ENCODE assay signal across 8 cellular contexts in the genomic region with DNA sequence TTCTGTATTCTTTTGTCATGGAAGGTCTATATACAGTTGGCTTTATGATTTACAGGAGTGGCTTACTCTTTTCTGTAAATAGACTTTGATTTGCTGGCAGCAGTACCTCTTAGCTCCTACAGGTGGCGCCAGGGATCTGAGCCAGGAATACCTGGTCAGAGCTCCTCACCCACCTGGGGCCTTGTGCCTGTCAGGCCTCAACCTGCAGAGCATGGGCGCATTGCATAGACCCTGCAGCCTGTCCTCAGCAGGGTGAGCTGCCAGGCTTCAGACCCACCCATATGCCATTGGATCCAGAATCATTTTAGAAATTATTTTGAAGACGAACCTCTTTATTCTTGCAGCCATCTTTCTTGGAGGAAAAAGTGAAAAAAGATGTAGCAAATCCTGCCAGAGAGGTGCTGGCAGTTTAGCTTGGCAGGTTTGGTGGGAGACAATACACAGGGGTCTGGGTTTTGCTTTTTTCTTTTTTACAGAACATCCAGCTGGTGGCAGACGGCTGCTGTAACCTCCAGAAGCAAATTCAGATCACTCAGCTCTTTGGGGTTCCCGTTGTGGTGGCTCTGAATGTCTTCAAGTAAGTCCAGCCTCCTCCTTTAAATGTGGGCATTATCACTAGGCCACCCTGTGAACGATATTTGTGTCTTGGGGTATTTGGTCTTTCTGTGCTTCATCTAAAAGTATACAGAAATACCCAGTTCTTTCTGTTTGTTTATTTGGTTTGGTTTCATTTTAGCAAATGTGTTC.
A peak's percentile ranks its signal among the peaks of the same experiment; 100 is the strongest.
DNase-seq lines count a peak whose midpoint lies in the region; ATAC-seq and TF ChIP-seq lines count a peak whose summit lies in the region.

No MANE protein-coding gene starts in this region.

- TF ChIP-seq CTCF in RWPE1 (conservative IDR thresholded peaks at IDR 0.05; ENCODE audit: low read depth) = peak; percentile 97
- TF ChIP-seq CTCF in vagina (IDR thresholded peaks at IDR 0.05) = peak; percentile 57 to 97 (median 94)

- no peaks in the 10 kb centered on the region for H3K36me3 ChIP-seq in vagina

- no peak overlapping the region for H3K27ac ChIP-seq in RWPE1
- H3K27ac ChIP-seq in vagina = no peak overlapping the region

- no peaks in the 10 kb centered on the region for H3K4me1 ChIP-seq in vagina

- no peak overlapping the region for H3K4me3 ChIP-seq in vagina

- no peaks in the 10 kb centered on the region for H3K27me3 ChIP-seq in vagina

- peak; percentile 65 for DNase-seq in CD1c-positive myeloid dendritic cell (ENCODE audit: extremely low spot score)
- DNase-seq in KBM-7 = peak; percentile 66
- DNase-seq in RWPE1 (ENCODE audit: low spot score) = peak; percentile 60
- peak; percentile 24 for DNase-seq in activated gamma-delta T cell treated with anti-CD3 and anti-CD28 coated beads, Interleukin-2, amount 50 U/mL, for 16 hours (ENCODE audit: low read depth)
- peak; percentile 82 for DNase-seq in Right ventricle myocardium inferior (ENCODE audit: missing footprints)
- peak; percentile 65 for DNase-seq in pons (ENCODE audit: low spot score)
- DNase-seq in vagina (ENCODE audit: extremely low spot score in 2 of 2) = no peak

- peak; percentile 64 for ATAC-seq in GM19397 (IDR thresholded peaks at IDR 0.05; ENCODE audit: unreplicated experiment)
- peak; percentile 81 for ATAC-seq in Right ventricle myocardium inferior

- POLR2A ChIA-PET in RWPE1 (lab: Yijun Ruan, JAX; ENCODE audit: low non-redundant PET) = no interaction called here

- no peaks in the 10 kb centered on the region for H3K9me3 ChIP-seq in vagina

- intact Hi-C loops in Right ventricle myocardium inferior (cut with DNase I) (loop anchor here (1.0 to 10.0 kb wide), 3 partner anchors 130 to 310 kb away; no protein-coding TSS in a partner anchor), vagina (cut with DNase I) (loop anchor here (5.0 kb wide), 1 partner anchor 308 kb away; no protein-coding TSS in a partner anchor)

- CTCF ChIA-PET in RWPE1 (lab: Yijun Ruan, JAX) = interaction anchor here (0.6 to 5.3 kb wide), 17 partner anchors 9 to 328 kb away, joined by 3 to 79 read pairs (median 4); no protein-coding TSS in a partner anchor

- no peak for TF ChIP-seq POLR2A in vagina (IDR thresholded peaks at IDR 0.05)

- in situ Hi-C loops in KBM-7 (cut with MboI; ENCODE audit: low pct_unique_long_range_greater_than_20kb, low sequenced_read_pairs) = loop anchor here (25.0 kb wide), 1 partner anchor 298 kb away; no protein-coding TSS in a partner anchor

Comparison
In these comparisons a context has a peak if more than half of its experiments do, and no peak if none do; other contexts are left out.
1. DNase-seq: peak in CD1c-positive myeloid dendritic cell (single experiment), KBM-7 (single experiment), RWPE1 (single experiment), activated gamma-delta T cell treated with anti-CD3 and anti-CD28 coated beads, Interleukin-2, amount 50 U/mL, for 16 hours (single experiment), Right ventricle myocardium inferior (single experiment) and pons (single experiment); none in vagina (0 of 2).